30 cellular contexts compared by ENCODE assay signal in genomic region chr11:17771415-17771814, GRCh38. TPM values are rescaled to one million over a fixed set of nuclear protein-coding genes. Genes with fewer than 3 reads are reported as not detected.
"Had no signal": no experiment of that assay in that cellular context is flagged by ENCODE, and none has a peak within 500 bp of the region (broad histone marks: within the 10 kb centered on the region; RNA-seq: fewer than 3 reads in every experiment).

No MANE protein-coding gene starts in this region.

- H3K4me1 Mint-ChIP-seq: naive thymus-derived CD8-positive, alpha-beta T cell; nephron; stimulated activated naive B cell treated with anti-CD40 and anti-IgM and Interleukin-4, amounts not matched to agents 10 μg/mL and 1 μg/mL and 100 μg/mL, for 72 hours had no signal

- H3K4me3 ChIP-seq: heart right ventricle, hepatocyte, left lung, neural progenitor cell, right atrium auricular region, right lobe of liver, smooth muscle cell, stomach, testis, thyroid gland, transverse colon, upper lobe of left lung had no signal

- H3K27ac Mint-ChIP-seq: nephron; neural progenitor cell; progenitor cell of endocrine pancreas; stimulated activated naive B cell treated with anti-CD40 and anti-IgM and Interleukin-4, amounts not matched to agents 10 μg/mL and 1 μg/mL and 100 μg/mL, for 72 hours had no signal

- H3K4me3 Mint-ChIP-seq: naive thymus-derived CD8-positive, alpha-beta T cell; nephron; neural progenitor cell; stimulated activated naive B cell treated with anti-CD40 and anti-IgM and Interleukin-4, amounts not matched to agents 10 μg/mL and 1 μg/mL and 100 μg/mL, for 72 hours had no signal

- H3K9me3 Mint-ChIP-seq: nephron; neural progenitor cell; stimulated activated naive B cell treated with anti-CD40 and anti-IgM and Interleukin-4, amounts not matched to agents 10 μg/mL and 1 μg/mL and 100 μg/mL, for 72 hours had no signal

- H3K9ac ChIP-seq: neural progenitor cell, parathyroid adenoma had no signal

- DNase-seq: heart right ventricle; islet precursor cell; kidney glomerular epithelial cell; left cardiac atrium; stimulated activated CD4-positive, alpha-beta T cell treated with anti-CD3 and anti-CD28 coated beads, Interleukin-1b, Interleukin-23, amount 100 ng/mL, for 48 hours; stimulated activated CD4-positive, alpha-beta T cell treated with anti-CD3 and anti-CD28 coated beads, Interleukin-2, amount 100 ng/mL, for 48 hours; stimulated activated naive B cell treated with anti-CD40 and anti-IgM and Interleukin-4, amounts not matched to agents 10 μg/mL and 1 μg/mL and 100 μg/mL, for 72 hours; stimulated activated naive CD8-positive, alpha-beta T cell treated with anti-CD3 and anti-CD28 coated beads, Interleukin-15, Interleukin-2, amounts not matched to agents 100 U/mL and 50 U/mL, for 24 hours; stomach; testis; thyroid gland; transverse colon had no signal

- FAIRE-seq: urothelium cell line had no signal

- H3K9me3 ChIP-seq: heart right ventricle, left lung, right atrium auricular region, right lobe of liver, stomach, testis, thyroid gland, transverse colon, upper lobe of left lung had no signal

- H3K4me1 ChIP-seq: heart right ventricle, left lung, parathyroid adenoma, testis, thyroid gland, upper lobe of left lung had no signal

- H3K36me3 ChIP-seq: heart right ventricle, left lung, neural progenitor cell, right atrium auricular region, right lobe of liver, stomach, thyroid gland, transverse colon, upper lobe of left lung had no signal

- H3K27ac ChIP-seq: heart right ventricle, hepatocyte, left lung, neural progenitor cell, parathyroid adenoma, right atrium auricular region, right lobe of liver, stomach, testis, thyroid gland, transverse colon, upper lobe of left lung had no signal

- ATAC-seq: left cardiac atrium; left lung; naive thymus-derived CD8-positive, alpha-beta T cell; right lobe of liver; stimulated activated naive B cell treated with anti-CD40 and anti-IgM and Interleukin-4, amounts not matched to agents 10 μg/mL and 1 μg/mL and 100 μg/mL, for 72 hours; stimulated activated naive CD8-positive, alpha-beta T cell treated with anti-CD3 and anti-CD28 coated beads, Interleukin-15, Interleukin-2, amounts not matched to agents 100 U/mL and 50 U/mL, for 24 hours had no signal

- H3K27me3 Mint-ChIP-seq: stimulated activated naive B cell treated with anti-CD40 and anti-IgM and Interleukin-4, amounts not matched to agents 10 μg/mL and 1 μg/mL and 100 μg/mL, for 72 hours had no signal

- H3K36me3 Mint-ChIP-seq: naive thymus-derived CD8-positive, alpha-beta T cell; stimulated activated naive B cell treated with anti-CD40 and anti-IgM and Interleukin-4, amounts not matched to agents 10 μg/mL and 1 μg/mL and 100 μg/mL, for 72 hours had no signal

RNA-seq across cellular contexts. Expression of gene KCNC1, which starts 36.8 kb away (rescaled TPM):
- total RNA-seq: left cardiac atrium; left lung; liver; lung microvascular endothelial cell; mucosa of gallbladder; naive thymus-derived CD8-positive, alpha-beta T cell; omental fat pad; pulmonary artery endothelial cell; right atrium auricular region; right lobe of liver; smooth muscle cell; upper lobe of left lung had no signal
- polyA plus RNA-seq: heart right ventricle, smooth muscle cell had no signal

RNA-seq across cellular contexts. Expression of gene MYOD1, which starts 52.0 kb away (rescaled TPM):
- total RNA-seq: hepatocyte; left cardiac atrium; left lung; liver; lung microvascular endothelial cell; mucosa of gallbladder; naive thymus-derived CD8-positive, alpha-beta T cell; omental fat pad; progenitor cell of endocrine pancreas; pulmonary artery endothelial cell; renal cortical epithelial cell; right atrium auricular region; right lobe of liver; smooth muscle cell; stomach; thyroid gland; transverse colon; upper lobe of left lung had no signal
- polyA plus RNA-seq: heart right ventricle; hepatocyte; liver; naive thymus-derived CD8-positive, alpha-beta T cell; smooth muscle cell; stomach had no signal
